Comparison of ENCODE assay signal across 8 cellular contexts in genomic region chr5:125410501-125411162, GRCh38.
DNase-seq lines count a peak whose midpoint lies in the region; ATAC-seq and TF ChIP-seq lines count a peak whose summit lies in the region.

No MANE protein-coding gene starts in this region.

- DNase-seq in HFFc6: peak; percentile 30
- no peak for DNase-seq in RWPE2 (ENCODE audit: low spot score)
- peak; percentile 74 to 86 for DNase-seq in foreskin keratinocyte
- DNase-seq in smooth muscle cell (lab: John Stamatoyannopoulos, UW; ENCODE audit: unreplicated experiment): no peak
- no peak for DNase-seq in stimulated activated CD4-positive, alpha-beta T cell treated with anti-CD3 and anti-CD28 coated beads, Interleukin-15, amount 100 ng/mL, for 24 hours
- no peak for DNase-seq in T-helper 9 cell
- DNase-seq in activated naive CD4-positive, alpha-beta T cell treated with anti-CD3 and anti-CD28 coated beads, Interleukin-2, amount 10 ng/mL, durations not matched to agents 7 days and 5 days: no peak

- H3K4me2 ChIP-seq in smooth muscle cell: peak overlapping the region; percentile 72

- H3K4me1 ChIP-seq in RWPE2 (ENCODE audit: insufficient read depth, poor library complexity, severe bottlenecking) (peaks cover 55% of the 10 kb centered on the region), foreskin keratinocyte (peaks cover 40% of the 10 kb centered on the region), smooth muscle cell (ENCODE audit: low read depth) (peaks cover 66% of the 10 kb centered on the region)

- H3K36me3 ChIP-seq in RWPE2 (ENCODE audit: low read depth) (no peaks in the 10 kb centered on the region), smooth muscle cell (ENCODE audit: low read depth) (no peaks in the 10 kb centered on the region)

- peak overlapping the region; percentile 74 for H3K9ac ChIP-seq in smooth muscle cell (ENCODE audit: low read depth)

- H3K4me1 Mint-ChIP-seq in HFFc6 (ENCODE audit: low read depth): peaks cover 56% of the 10 kb centered on the region
- H3K4me1 Mint-ChIP-seq in activated naive CD4-positive, alpha-beta T cell treated with anti-CD3 and anti-CD28 coated beads, Interleukin-2, amount 10 ng/mL, durations not matched to agents 7 days and 5 days: no peaks in the 10 kb centered on the region

- no peak for TF ChIP-seq CTCF in HFFc6 (IDR thresholded peaks at IDR 0.05)
- TF ChIP-seq CTCF in RWPE2 (IDR thresholded peaks at IDR 0.05; ENCODE audit: poor library complexity, severe bottlenecking): no peak
- no peak for TF ChIP-seq CTCF in foreskin keratinocyte (conservative IDR thresholded peaks at IDR 0.05)
- TF ChIP-seq CTCF in smooth muscle cell (IDR thresholded peaks at IDR 0.05; ENCODE audit: borderline replicate concordance, insufficient read depth, poor library complexity, severe bottlenecking): no peak

- H3K27ac Mint-ChIP-seq in HFFc6: peak overlapping the region; percentile 37
- no peak overlapping the region for H3K27ac Mint-ChIP-seq in activated naive CD4-positive, alpha-beta T cell treated with anti-CD3 and anti-CD28 coated beads, Interleukin-2, amount 10 ng/mL, durations not matched to agents 7 days and 5 days

- H3K9me3 Mint-ChIP-seq in HFFc6: no peaks in the 10 kb centered on the region
- H3K9me3 Mint-ChIP-seq in activated naive CD4-positive, alpha-beta T cell treated with anti-CD3 and anti-CD28 coated beads, Interleukin-2, amount 10 ng/mL, durations not matched to agents 7 days and 5 days: peaks cover 4% of the 10 kb centered on the region

- no peaks in the 10 kb centered on the region for H3K79me2 ChIP-seq in smooth muscle cell (ENCODE audit: low read depth)

- peaks cover 15% of the 10 kb centered on the region for H3F3A ChIP-seq in smooth muscle cell (ENCODE audit: low read depth)

- H3K9me3 ChIP-seq in RWPE2 (ENCODE audit: severe bottlenecking): peaks cover 3% of the 10 kb centered on the region
- H3K9me3 ChIP-seq in smooth muscle cell (replicated peaks; ENCODE audit: low read depth): peaks cover 3% of the 10 kb centered on the region

- H3K4me3 ChIP-seq in RWPE2 (ENCODE audit: severe bottlenecking) (no peak overlapping the region), smooth muscle cell (no peak overlapping the region)

- ATAC-seq in RWPE2 (ENCODE audit: low read depth): peak; percentile 24
- peak; percentile 13 for ATAC-seq in foreskin keratinocyte
- no peak for ATAC-seq in HG03442 (IDR thresholded peaks at IDR 0.05; ENCODE audit: unreplicated experiment)

- H3K36me3 Mint-ChIP-seq in HFFc6 (ENCODE audit: low read depth): no peaks in the 10 kb centered on the region
- H3K36me3 Mint-ChIP-seq in activated naive CD4-positive, alpha-beta T cell treated with anti-CD3 and anti-CD28 coated beads, Interleukin-2, amount 10 ng/mL, durations not matched to agents 7 days and 5 days: no peaks in the 10 kb centered on the region

- H3K27me3 Mint-ChIP-seq in HFFc6 (ENCODE audit: insufficient read depth): peaks cover 7% of the 10 kb centered on the region
- H3K27me3 Mint-ChIP-seq in activated naive CD4-positive, alpha-beta T cell treated with anti-CD3 and anti-CD28 coated beads, Interleukin-2, amount 10 ng/mL, durations not matched to agents 7 days and 5 days: no peaks in the 10 kb centered on the region

- no peak overlapping the region for H2AFZ ChIP-seq in smooth muscle cell (ENCODE audit: low read depth)

- CTCF ChIA-PET in activated naive CD4-positive, alpha-beta T cell treated with anti-CD3 and anti-CD28 coated beads, Interleukin-2, amount 10 ng/mL, durations not matched to agents 7 days and 5 days (lab: Charles Lee): no interaction called here

- H3K4me3 Mint-ChIP-seq in HFFc6: peak overlapping the region; percentile 83
- H3K4me3 Mint-ChIP-seq in activated naive CD4-positive, alpha-beta T cell treated with anti-CD3 and anti-CD28 coated beads, Interleukin-2, amount 10 ng/mL, durations not matched to agents 7 days and 5 days: no peak overlapping the region

- H3K27ac ChIP-seq in RWPE2 (ENCODE audit: poor library complexity, severe bottlenecking): peak overlapping the region; percentile 98
- peak overlapping the region; percentile 94 for H3K27ac ChIP-seq in foreskin keratinocyte
- H3K27ac ChIP-seq in smooth muscle cell (ENCODE audit: low read depth): peak overlapping the region; percentile 88

- H3K27me3 ChIP-seq in RWPE2 (ENCODE audit: insufficient read depth, poor library complexity, severe bottlenecking): no peaks in the 10 kb centered on the region
- no peaks in the 10 kb centered on the region for H3K27me3 ChIP-seq in foreskin keratinocyte
- peaks cover 3% of the 10 kb centered on the region for H3K27me3 ChIP-seq in smooth muscle cell (ENCODE audit: low read depth)

- WGBS in smooth muscle cell (ENCODE audit: low lambda C conversion rate): 36% methylated on average over 2 of the region's 2 CpGs

- no peaks in the 10 kb centered on the region for H4K20me1 ChIP-seq in smooth muscle cell (ENCODE audit: low read depth)

Comparison
In these comparisons a context has a peak if more than half of its experiments do, and no peak if none do; other contexts are left out.
1. DNase-seq: peak in HFFc6 (single experiment) and foreskin keratinocyte (2 of 2); none in RWPE2 (single experiment), smooth muscle cell (single experiment), stimulated activated CD4-positive, alpha-beta T cell treated with anti-CD3 and anti-CD28 coated beads, Interleukin-15, amount 100 ng/mL, for 24 hours (single experiment), T-helper 9 cell (single experiment) and activated naive CD4-positive, alpha-beta T cell treated with anti-CD3 and anti-CD28 coated beads, Interleukin-2, amount 10 ng/mL, durations not matched to agents 7 days and 5 days (single experiment).
2. Peak in every context shown above with its lines, with median percentiles within 50 percentile points of each other: H3K27ac ChIP-seq.